ENCODE assay signal across 1 cellular context in the genomic region with DNA sequence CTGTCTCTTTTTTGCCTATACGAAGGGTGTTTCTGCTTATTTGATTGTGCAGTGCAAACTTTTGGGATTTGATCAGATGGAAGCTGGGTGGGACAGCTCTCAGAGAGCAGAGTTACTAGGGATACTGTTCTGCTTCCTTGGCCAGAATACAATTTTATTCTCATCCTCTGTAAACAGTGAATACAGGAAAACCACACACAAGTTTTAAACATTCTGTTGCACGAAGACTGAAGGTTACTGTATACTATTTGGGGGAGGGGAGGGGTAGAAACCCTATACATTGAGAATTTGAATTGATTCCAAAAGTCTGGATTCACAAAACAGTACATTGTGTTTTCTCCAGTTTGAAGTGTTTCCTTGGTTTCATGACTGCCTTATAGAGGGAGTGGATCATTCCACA.
TF ChIP-seq lines count a peak whose summit lies in the region.

No MANE protein-coding gene starts in this region.

TF ChIP-seq in HEK293, 187 proteins besides CTCF, POLR2A, EP300 and RAD21:
- TF ChIP-seq, protein P1, sequence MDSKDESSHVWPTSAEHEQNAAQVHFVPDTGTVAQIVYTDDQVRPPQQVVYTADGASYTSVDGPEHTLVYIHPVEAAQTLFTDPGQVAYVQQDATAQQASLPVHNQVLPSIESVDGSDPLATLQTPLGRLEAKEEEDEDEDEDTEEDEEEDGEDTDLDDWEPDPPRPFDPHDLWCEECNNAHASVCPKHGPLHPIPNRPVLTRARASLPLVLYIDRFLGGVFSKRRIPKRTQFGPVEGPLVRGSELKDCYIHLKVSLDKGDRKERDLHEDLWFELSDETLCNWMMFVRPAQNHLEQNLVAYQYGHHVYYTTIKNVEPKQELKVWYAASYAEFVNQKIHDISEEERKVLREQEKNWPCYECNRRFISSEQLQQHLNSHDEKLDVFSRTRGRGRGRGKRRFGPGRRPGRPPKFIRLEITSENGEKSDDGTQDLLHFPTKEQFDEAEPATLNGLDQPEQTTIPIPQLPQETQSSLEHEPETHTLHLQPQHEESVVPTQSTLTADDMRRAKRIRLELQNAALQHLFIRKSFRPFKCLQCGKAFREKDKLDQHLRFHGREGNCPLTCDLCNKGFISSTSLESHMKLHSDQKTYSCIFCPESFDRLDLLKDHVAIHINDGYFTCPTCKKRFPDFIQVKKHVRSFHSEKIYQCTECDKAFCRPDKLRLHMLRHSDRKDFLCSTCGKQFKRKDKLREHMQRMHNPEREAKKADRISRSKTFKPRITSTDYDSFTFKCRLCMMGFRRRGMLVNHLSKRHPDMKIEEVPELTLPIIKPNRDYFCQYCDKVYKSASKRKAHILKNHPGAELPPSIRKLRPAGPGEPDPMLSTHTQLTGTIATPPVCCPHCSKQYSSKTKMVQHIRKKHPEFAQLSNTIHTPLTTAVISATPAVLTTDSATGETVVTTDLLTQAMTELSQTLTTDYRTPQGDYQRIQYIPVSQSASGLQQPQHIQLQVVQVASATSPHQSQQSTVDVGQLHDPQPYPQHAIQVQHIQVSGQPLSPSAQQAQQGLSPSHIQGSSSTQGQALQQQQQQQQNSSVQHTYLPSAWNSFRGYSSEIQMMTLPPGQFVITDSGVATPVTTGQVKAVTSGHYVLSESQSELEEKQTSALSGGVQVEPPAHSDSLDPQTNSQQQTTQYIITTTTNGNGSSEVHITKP (tag by site-specific recombination; IDR thresholded peaks at IDR 0.05), result 0 out of 2 replicates have a peak, but pooled peaks have one; percentile 13
- TF ChIP-seq, protein P2, sequence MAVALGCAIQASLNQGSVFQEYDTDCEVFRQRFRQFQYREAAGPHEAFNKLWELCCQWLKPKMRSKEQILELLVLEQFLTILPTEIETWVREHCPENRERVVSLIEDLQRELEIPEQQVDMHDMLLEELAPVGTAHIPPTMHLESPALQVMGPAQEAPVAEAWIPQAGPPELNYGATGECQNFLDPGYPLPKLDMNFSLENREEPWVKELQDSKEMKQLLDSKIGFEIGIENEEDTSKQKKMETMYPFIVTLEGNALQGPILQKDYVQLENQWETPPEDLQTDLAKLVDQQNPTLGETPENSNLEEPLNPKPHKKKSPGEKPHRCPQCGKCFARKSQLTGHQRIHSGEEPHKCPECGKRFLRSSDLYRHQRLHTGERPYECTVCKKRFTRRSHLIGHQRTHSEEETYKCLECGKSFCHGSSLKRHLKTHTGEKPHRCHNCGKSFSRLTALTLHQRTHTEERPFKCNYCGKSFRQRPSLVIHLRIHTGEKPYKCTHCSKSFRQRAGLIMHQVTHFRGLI (tag by site-specific recombination; IDR thresholded peaks at IDR 0.05), result no peak
TF ChIP-seq in HEK293: peak in this region for 1.
